ENCODE assay signal across 18 cellular contexts in genomic region chr12:56348776-56349175, GRCh38. TPM values are rescaled to one million over a fixed set of nuclear protein-coding genes. Genes with fewer than 3 reads are reported as not detected.
A peak's percentile ranks its signal among the peaks of the same experiment; 100 is the strongest.
DNase-seq lines count a peak whose midpoint lies in the region; ATAC-seq and TF ChIP-seq lines count a peak whose summit lies in the region.
"Had no signal": no experiment of that assay in that cellular context is flagged by ENCODE, and none has a peak within 500 bp of the region (broad histone marks: within the 10 kb centered on the region; RNA-seq: fewer than 3 reads in every experiment).

No MANE protein-coding gene starts in this region.

- peak overlapping the region; percentile 14 for H3K27ac Mint-ChIP-seq in activated CD4-positive, alpha-beta T cell treated with anti-CD3 and anti-CD28 coated beads for 36 hours
- H3K27ac Mint-ChIP-seq in naive thymus-derived CD4-positive, alpha-beta T cell: peak overlapping the region in 5 of 9 donors; percentile 14 to 62 (median 23)

- DNase-seq in activated CD4-positive, alpha-beta T cell treated with anti-CD3 and anti-CD28 coated beads for 36 hours: no peak
- DNase-seq in activated CD4-positive, alpha-beta T cell treated with anti-CD3 and anti-CD28 coated beads, Interleukin-2, amount 50 U/mL, for 1 hour: no peak
- DNase-seq in cerebellar nuclear complex (lab: John Stamatoyannopoulos, UW) (peak; percentile 29 to 75), T-helper 9 cell (no peak)
- DNase-seq in naive thymus-derived CD4-positive, alpha-beta T cell: no peak
- DNase-seq: Caco-2; CD8-positive, alpha-beta memory T cell; DND-41; GOT3; H9 had no signal

- TF ChIP-seq POLR2A in GM19193 (IDR thresholded peaks at IDR 0.05; ENCODE audit: extremely low read depth, insufficient read depth, insufficient read length): peak; percentile 15

- H3K27me3 ChIP-seq in naive thymus-derived CD4-positive, alpha-beta T cell (ENCODE audit: control insufficient read depth in 2 of 2, insufficient read depth in 2 of 2, low read length in 2 of 2): no peaks in the 10 kb centered on the region

- intact Hi-C loops in activated CD4-positive, alpha-beta T cell treated with anti-CD3 and anti-CD28 coated beads for 36 hours (cut with DNase I, micrococcal nuclease): no loop called here
- intact Hi-C loops in naive thymus-derived CD4-positive, alpha-beta T cell (cut with micrococcal nuclease): no loop called here

- H3K4me1 ChIP-seq in naive thymus-derived CD4-positive, alpha-beta T cell (ENCODE audit: control insufficient read depth in 2 of 2, insufficient read depth in 2 of 2, low read length in 2 of 2): no peaks in the 10 kb centered on the region
- H3K4me1 ChIP-seq: Caco-2 had no signal

- H3K9me3 ChIP-seq in naive thymus-derived CD4-positive, alpha-beta T cell (ENCODE audit: control insufficient read depth in 2 of 3, low read length in 3 of 3): no peaks in the 10 kb centered on the region
- H3K9me3 ChIP-seq: Caco-2 had no signal

- ATAC-seq in activated CD4-positive, alpha-beta T cell treated with anti-CD3 and anti-CD28 coated beads for 36 hours: no peak
- no peak for ATAC-seq in naive thymus-derived CD4-positive, alpha-beta T cell
- ATAC-seq in GM19397 (IDR thresholded peaks at IDR 0.05; ENCODE audit: unreplicated experiment): no peak
- no peak for ATAC-seq in GM19035 (IDR thresholded peaks at IDR 0.05; ENCODE audit: unreplicated experiment)

- no peak overlapping the region for H3K4me3 ChIP-seq in naive thymus-derived CD4-positive, alpha-beta T cell (ENCODE audit: low read length)

- no peaks in the 10 kb centered on the region for H3K9me3 Mint-ChIP-seq in activated CD4-positive, alpha-beta T cell treated with anti-CD3 and anti-CD28 coated beads for 36 hours (ENCODE audit: low read depth)
- H3K9me3 Mint-ChIP-seq in naive thymus-derived CD4-positive, alpha-beta T cell: no peaks in the 10 kb centered on the region
- H3K9me3 Mint-ChIP-seq: CD14-positive monocyte; CD8-positive, alpha-beta memory T cell; H9 had no signal

- no peak overlapping the region for H3K4me3 Mint-ChIP-seq in activated CD4-positive, alpha-beta T cell treated with anti-CD3 and anti-CD28 coated beads for 36 hours
- H3K4me3 Mint-ChIP-seq in naive thymus-derived CD4-positive, alpha-beta T cell: no peak overlapping the region
- H3K4me3 Mint-ChIP-seq: CD14-positive monocyte; CD8-positive, alpha-beta memory T cell; H9 had no signal

- POLR2A ChIA-PET in activated CD4-positive, alpha-beta T cell treated with anti-CD3 and anti-CD28 coated beads for 36 hours (lab: Charles Lee): no interaction called here
- POLR2A ChIA-PET in naive thymus-derived CD4-positive, alpha-beta T cell (lab: Charles Lee): interaction anchor here (0.9 to 1.5 kb wide), 3 partner anchors 11 to 32 kb away, joined by 3 to 5 read pairs (median 3); partner anchors contain the start of gene STAT2

- no peak overlapping the region for H3K27ac ChIP-seq in naive thymus-derived CD4-positive, alpha-beta T cell (ENCODE audit: low read depth, low read length)
- H3K27ac ChIP-seq: 22Rv1 had no signal

- H3K27me3 Mint-ChIP-seq in activated CD4-positive, alpha-beta T cell treated with anti-CD3 and anti-CD28 coated beads for 36 hours: no peaks in the 10 kb centered on the region
- H3K27me3 Mint-ChIP-seq in naive thymus-derived CD4-positive, alpha-beta T cell: no peaks in the 10 kb centered on the region
- H3K27me3 Mint-ChIP-seq: CD8-positive, alpha-beta memory T cell had no signal

- H3K4me1 Mint-ChIP-seq in activated CD4-positive, alpha-beta T cell treated with anti-CD3 and anti-CD28 coated beads for 36 hours: peaks cover 3% of the 10 kb centered on the region
- H3K4me1 Mint-ChIP-seq in naive thymus-derived CD4-positive, alpha-beta T cell: peaks cover 0 to 4% (median 0%) of the 10 kb centered on the region in 7 donors
- H3K4me1 Mint-ChIP-seq: CD14-positive monocyte, H9 had no signal

- peaks cover 20 to 89% (median 31%) of the 10 kb centered on the region in 3 experiments for H3K36me3 ChIP-seq in naive thymus-derived CD4-positive, alpha-beta T cell (ENCODE audit: control insufficient read depth in 2 of 3, insufficient read depth in 3 of 3, low read length in 3 of 3)

- peaks cover 46% of the 10 kb centered on the region for H3K36me3 Mint-ChIP-seq in activated CD4-positive, alpha-beta T cell treated with anti-CD3 and anti-CD28 coated beads for 36 hours (ENCODE audit: low read depth)
- H3K36me3 Mint-ChIP-seq in naive thymus-derived CD4-positive, alpha-beta T cell: peaks cover 21 to 41% (median 25%) of the 10 kb centered on the region in 5 donors

- CTCF ChIA-PET in activated CD4-positive, alpha-beta T cell treated with anti-CD3 and anti-CD28 coated beads for 36 hours (lab: Charles Lee): interaction anchor here (0.6 to 0.9 kb wide), 2 partner anchors 11 to 100 kb away, joined by 3 to 4 read pairs; no protein-coding TSS in a partner anchor
- CTCF ChIA-PET in naive thymus-derived CD4-positive, alpha-beta T cell (lab: Charles Lee): interaction anchor here (1.0 kb wide), 1 partner anchor 11 kb away, joined by 4 read pairs; the partner anchor contains the start of gene STAT2

RNA-seq across cellular contexts. Expression of gene IL23A, which starts 10.1 kb away (rescaled TPM):
- total RNA-seq in activated CD4-positive, alpha-beta T cell treated with anti-CD3 and anti-CD28 coated beads for 36 hours: 10 to 100 TPM; 18.5 to 21.6 TPM
- 10 to 100 TPM; 14.4 to 42.0 (median 20.1) TPM for total RNA-seq in naive thymus-derived CD4-positive, alpha-beta T cell
- 10 to 100 TPM; 14.8 to 25.2 TPM for polyA plus RNA-seq in naive thymus-derived CD4-positive, alpha-beta T cell
- total RNA-seq: A673 had no signal

RNA-seq across cellular contexts. Expression of gene STAT2, which starts 11.1 kb away (rescaled TPM):
- total RNA-seq in activated CD4-positive, alpha-beta T cell treated with anti-CD3 and anti-CD28 coated beads for 36 hours: 100 to 1,000 TPM; 116 to 124 TPM
- total RNA-seq in naive thymus-derived CD4-positive, alpha-beta T cell: 100 to 1,000 TPM; 119 to 291 (median 182) TPM
- polyA plus RNA-seq in naive thymus-derived CD4-positive, alpha-beta T cell: 10 to 100 TPM; 64.1 to 80.3 TPM

RNA-seq across cellular contexts. Expression of gene APOF, which starts 13.9 kb away (rescaled TPM):
- total RNA-seq in activated CD4-positive, alpha-beta T cell treated with anti-CD3 and anti-CD28 coated beads for 36 hours: not detected
- not detected for total RNA-seq in naive thymus-derived CD4-positive, alpha-beta T cell
- under 1 TPM in 1 of 2 donors, not detected in 1; 0.12 TPM for polyA plus RNA-seq in naive thymus-derived CD4-positive, alpha-beta T cell
- total RNA-seq: A673; CD8-positive, alpha-beta memory T cell; H9; HT-29 had no signal
- polyA plus RNA-seq: BJ; CD14-positive monocyte; CD8-positive, alpha-beta memory T cell had no signal

RNA-seq across cellular contexts. Expression of gene PAN2, which starts 15.0 kb away (rescaled TPM):
- 10 to 100 TPM; 54.6 to 62.5 TPM for total RNA-seq in activated CD4-positive, alpha-beta T cell treated with anti-CD3 and anti-CD28 coated beads for 36 hours
- total RNA-seq in naive thymus-derived CD4-positive, alpha-beta T cell: 100 to 1,000 TPM in 4 of 5 experiments, 10 to 100 TPM in 1; 65.8 to 279 (median 144) TPM
- 10 to 100 TPM; 11.4 to 13.9 TPM for polyA plus RNA-seq in naive thymus-derived CD4-positive, alpha-beta T cell

RNA-seq across cellular contexts. Expression of gene CNPY2, which starts 33.0 kb away (rescaled TPM):
- 10 to 100 TPM; 77.4 to 82.6 TPM for total RNA-seq in activated CD4-positive, alpha-beta T cell treated with anti-CD3 and anti-CD28 coated beads for 36 hours
- total RNA-seq in naive thymus-derived CD4-positive, alpha-beta T cell: 100 to 1,000 TPM in 1 of 5 experiments, 10 to 100 TPM in 4; 48.4 to 134 (median 87.6) TPM
- polyA plus RNA-seq in naive thymus-derived CD4-positive, alpha-beta T cell: 100 to 1,000 TPM; 183 to 184 TPM

Comparison
In these comparisons a context has a peak if more than half of its experiments do, and no peak if none do; other contexts are left out.
1. DNase-seq: peak in cerebellar nuclear complex (2 of 2); none in activated CD4-positive, alpha-beta T cell treated with anti-CD3 and anti-CD28 coated beads for 36 hours (single experiment), activated CD4-positive, alpha-beta T cell treated with anti-CD3 and anti-CD28 coated beads, Interleukin-2, amount 50 U/mL, for 1 hour (single experiment), naive thymus-derived CD4-positive, alpha-beta T cell (0 of 9) and T-helper 9 cell (single experiment).